ENCODE assay signal across 10 cellular contexts in the genomic region with DNA sequence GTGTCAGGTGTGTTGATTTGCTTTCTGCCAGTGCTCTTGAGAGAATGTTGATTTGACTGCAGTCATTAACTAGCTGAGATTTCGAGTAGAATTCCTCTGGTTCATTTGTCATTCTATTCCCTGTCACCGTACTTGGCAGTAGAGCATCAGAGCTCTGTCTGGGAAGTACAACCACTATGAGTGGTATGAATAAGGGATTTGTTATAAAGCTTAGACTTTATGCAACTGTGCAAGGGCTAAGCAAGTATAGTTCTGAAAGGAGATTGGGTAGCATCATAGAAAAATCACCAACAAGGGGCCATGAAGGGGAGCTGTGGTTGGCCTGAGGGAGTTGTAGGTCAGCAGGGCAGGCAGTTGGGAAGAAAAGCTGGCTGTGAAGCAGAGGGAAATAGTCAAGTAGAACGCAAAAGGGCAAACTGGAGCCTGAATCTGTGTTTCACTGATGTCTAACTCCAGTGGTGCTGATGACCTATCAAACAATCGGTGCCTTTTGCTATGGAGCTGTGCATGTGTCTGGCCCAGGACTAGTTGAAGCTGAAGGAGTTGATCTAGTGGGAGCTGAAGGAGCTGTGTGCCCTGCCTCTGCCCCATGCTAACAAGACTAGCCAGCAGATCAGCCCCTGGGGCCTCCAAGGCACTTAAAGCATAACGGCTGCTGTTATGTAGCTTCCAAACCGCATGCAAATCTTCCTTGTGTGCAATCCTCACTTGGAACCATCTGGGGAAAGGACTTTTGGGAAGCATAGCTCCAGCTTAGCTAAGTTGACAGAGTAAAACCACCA.
A peak's percentile ranks its signal among the peaks of the same experiment; 100 is the strongest.
DNase-seq lines count a peak whose midpoint lies in the region; ATAC-seq and TF ChIP-seq lines count a peak whose summit lies in the region.
"Had no signal": no experiment of that assay in that cellular context is flagged by ENCODE, and none has a peak within 500 bp of the region (broad histone marks: within the 10 kb centered on the region; RNA-seq: fewer than 3 reads in every experiment).

No MANE protein-coding gene starts in this region.

- no peak overlapping the region for H3K4me3 Mint-ChIP-seq in T-cell

- no peak for ATAC-seq in T-cell (replicated peaks in 1 of 4)

- H3K9me3 ChIP-seq in adrenal gland (replicated peaks in 1 of 3), result no peaks in the 10 kb centered on the region

- no peaks in the 10 kb centered on the region for H3K36me3 Mint-ChIP-seq in T-cell

- no peak for TF ChIP-seq POLR2A in adrenal gland (IDR thresholded peaks at IDR 0.05)

- POLR2A ChIA-PET in T-cell (lab: Charles Lee), result no interaction called here

- no peaks in the 10 kb centered on the region for H3K4me1 Mint-ChIP-seq in T-cell

- DNase-seq in EL, result peak; percentile 6
- DNase-seq in RPMI7951 (ENCODE audit: low read depth), result peak; percentile 79
- DNase-seq in foreskin fibroblast, result peak; percentile 23 to 73
- DNase-seq in renal cortical epithelial cell (ENCODE audit: low read depth), result peak; percentile 42
- DNase-seq in activated CD4-positive, alpha-beta T cell treated with anti-CD3 and anti-CD28 coated beads, Interleukin-2, amount 50 U/mL, for 1 hour, result no peak
- no peak for DNase-seq in adrenal gland
- DNase-seq in T-cell, result no peak
- DNase-seq in A172 (ENCODE audit: low spot score), result no peak
- DNase-seq: effector CD4-positive, alpha-beta T cell; NCI-H510A had no signal

- H3K4me3 ChIP-seq in foreskin fibroblast (ENCODE audit: low read depth in 1 of 2, low read length in 2 of 2) (no peak overlapping the region), adrenal gland (no peak overlapping the region)

- TF ChIP-seq CTCF in foreskin fibroblast (IDR thresholded peaks at IDR 0.05; ENCODE audit: low read depth, low read length) (no peak), adrenal gland (IDR thresholded peaks at IDR 0.05) (no peak)

- peaks cover 0 to 8% of the 10 kb centered on the region in 2 donors for H3K27me3 Mint-ChIP-seq in T-cell

- no peaks in the 10 kb centered on the region for H3K27me3 ChIP-seq in adrenal gland

- no peak overlapping the region for H3K27ac Mint-ChIP-seq in T-cell

- H3K4me1 ChIP-seq in adrenal gland (replicated peaks in 1 of 2), result no peaks in the 10 kb centered on the region

- CTCF ChIA-PET in T-cell (lab: Charles Lee), result interaction anchor here in 1 of 2 donors (0.5 kb wide), 1 partner anchor 1762 kb away, joined by 7 read pairs; no protein-coding TSS in a partner anchor

- H3K36me3 ChIP-seq in adrenal gland (replicated peaks in 1 of 2), result no peaks in the 10 kb centered on the region

- intact Hi-C loops in adrenal gland (cut with DNase I), result no loop called here

- 67 to 77% (median 73%) methylated on average over 5 to 6 of the region's 6 CpGs for WGBS in adrenal gland, 4 donors

- no peaks in the 10 kb centered on the region for H3K9me3 Mint-ChIP-seq in T-cell

- no peak overlapping the region for H3K27ac ChIP-seq in adrenal gland

Comparison
In these comparisons a context has a peak if more than half of its experiments do, and no peak if none do; other contexts are left out.
1. DNase-seq: peak in EL (single experiment), RPMI7951 (single experiment), foreskin fibroblast (2 of 2) and renal cortical epithelial cell (single experiment); none in activated CD4-positive, alpha-beta T cell treated with anti-CD3 and anti-CD28 coated beads, Interleukin-2, amount 50 U/mL, for 1 hour (single experiment), adrenal gland (0 of 7), T-cell (0 of 34) and A172 (single experiment).